ENCODE assay signal across 1 cellular context in the genomic region with DNA sequence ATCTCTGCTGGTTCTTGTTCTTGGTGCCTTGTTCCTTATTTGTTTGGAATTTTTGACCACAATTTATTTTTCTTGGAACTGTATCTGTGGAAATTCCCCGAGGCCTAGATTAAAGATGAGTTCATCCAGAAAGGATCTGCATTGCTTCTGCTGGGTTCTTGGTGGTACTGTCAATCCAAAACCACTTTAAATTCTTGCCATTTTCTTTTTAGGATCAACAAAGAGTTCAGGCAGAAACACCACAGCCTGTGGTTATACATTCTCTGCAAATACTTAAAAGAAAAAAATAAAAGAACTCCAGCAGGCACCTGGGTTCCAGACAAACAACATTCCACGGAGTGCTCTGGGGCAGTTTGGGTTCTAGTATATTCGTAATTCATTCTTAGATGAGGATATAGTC.
TF ChIP-seq lines count a peak whose summit lies in the region.

No MANE protein-coding gene starts in this region.

TF ChIP-seq in GM23338, 12 proteins besides CTCF, POLR2A, EP300 and RAD21 (continued from another document):
- TF ChIP-seq ZNF462 (CRISPR knock-in tag; IDR thresholded peaks at IDR 0.05) (no peak), EZH2phosphoT487 (IDR thresholded peaks at IDR 0.05; ENCODE audit: unreplicated experiment) (no peak), CREB1 (CRISPR knock-in tag; IDR thresholded peaks at IDR 0.05; ENCODE audit: low read depth) (no peak), STAT1 (IDR thresholded peaks at IDR 0.05; ENCODE audit: unreplicated experiment) (no peak), ZNF114 (CRISPR knock-in tag; IDR thresholded peaks at IDR 0.05) (no peak), NANOG (IDR thresholded peaks at IDR 0.05; ENCODE audit: borderline replicate concordance) (no peak), JUNB (IDR thresholded peaks at IDR 0.05; ENCODE audit: unreplicated experiment) (no peak), ETS1 (IDR thresholded peaks at IDR 0.05) (no peak), EZH2 (IDR thresholded peaks at IDR 0.05; ENCODE audit: low read depth, unreplicated experiment) (no peak)
- TF ChIP-seq, protein P1, sequence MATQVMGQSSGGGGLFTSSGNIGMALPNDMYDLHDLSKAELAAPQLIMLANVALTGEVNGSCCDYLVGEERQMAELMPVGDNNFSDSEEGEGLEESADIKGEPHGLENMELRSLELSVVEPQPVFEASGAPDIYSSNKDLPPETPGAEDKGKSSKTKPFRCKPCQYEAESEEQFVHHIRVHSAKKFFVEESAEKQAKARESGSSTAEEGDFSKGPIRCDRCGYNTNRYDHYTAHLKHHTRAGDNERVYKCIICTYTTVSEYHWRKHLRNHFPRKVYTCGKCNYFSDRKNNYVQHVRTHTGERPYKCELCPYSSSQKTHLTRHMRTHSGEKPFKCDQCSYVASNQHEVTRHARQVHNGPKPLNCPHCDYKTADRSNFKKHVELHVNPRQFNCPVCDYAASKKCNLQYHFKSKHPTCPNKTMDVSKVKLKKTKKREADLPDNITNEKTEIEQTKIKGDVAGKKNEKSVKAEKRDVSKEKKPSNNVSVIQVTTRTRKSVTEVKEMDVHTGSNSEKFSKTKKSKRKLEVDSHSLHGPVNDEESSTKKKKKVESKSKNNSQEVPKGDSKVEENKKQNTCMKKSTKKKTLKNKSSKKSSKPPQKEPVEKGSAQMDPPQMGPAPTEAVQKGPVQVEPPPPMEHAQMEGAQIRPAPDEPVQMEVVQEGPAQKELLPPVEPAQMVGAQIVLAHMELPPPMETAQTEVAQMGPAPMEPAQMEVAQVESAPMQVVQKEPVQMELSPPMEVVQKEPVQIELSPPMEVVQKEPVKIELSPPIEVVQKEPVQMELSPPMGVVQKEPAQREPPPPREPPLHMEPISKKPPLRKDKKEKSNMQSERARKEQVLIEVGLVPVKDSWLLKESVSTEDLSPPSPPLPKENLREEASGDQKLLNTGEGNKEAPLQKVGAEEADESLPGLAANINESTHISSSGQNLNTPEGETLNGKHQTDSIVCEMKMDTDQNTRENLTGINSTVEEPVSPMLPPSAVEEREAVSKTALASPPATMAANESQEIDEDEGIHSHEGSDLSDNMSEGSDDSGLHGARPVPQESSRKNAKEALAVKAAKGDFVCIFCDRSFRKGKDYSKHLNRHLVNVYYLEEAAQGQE (IDR thresholded peaks at IDR 0.05; ENCODE audit: unreplicated experiment), result no peak
TF ChIP-seq in GM23338: peak in this region for 0.
